In the genomic region with DNA sequence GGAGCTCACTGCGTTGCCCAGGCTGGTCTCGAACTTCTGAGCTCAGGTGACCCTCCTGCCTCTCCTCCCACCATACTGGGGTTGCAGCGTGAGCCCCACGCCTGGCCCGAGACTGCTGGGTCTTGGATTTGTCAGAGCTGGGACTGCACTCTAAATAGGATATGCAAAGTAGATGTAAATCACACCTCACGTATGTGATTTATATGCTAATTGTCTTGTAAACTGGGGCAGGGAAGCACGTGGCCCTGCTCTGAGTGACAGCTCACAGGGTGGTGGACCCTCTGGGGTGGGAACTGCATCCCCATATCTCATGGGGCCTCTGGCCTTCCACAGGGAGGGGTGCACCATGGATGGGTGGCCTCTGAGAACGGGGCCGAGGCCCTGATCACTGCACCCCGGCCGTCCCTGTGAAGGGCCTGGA, we compare ENCODE assay signal across 14 cellular contexts. TPM values are rescaled to one million over a fixed set of nuclear protein-coding genes. Genes with fewer than 3 reads are reported as not detected.
A peak's percentile ranks its signal among the peaks of the same experiment; 100 is the strongest.
DNase-seq lines count a peak whose midpoint lies in the region; ATAC-seq and TF ChIP-seq lines count a peak whose summit lies in the region.
"Had no signal": no experiment of that assay in that cellular context is flagged by ENCODE, and none has a peak within 500 bp of the region (broad histone marks: within the 10 kb centered on the region; RNA-seq: fewer than 3 reads in every experiment).

No MANE protein-coding gene starts in this region.

- ATAC-seq in natural killer cell (no peak), GM21825 (IDR thresholded peaks at IDR 0.05; ENCODE audit: unreplicated experiment) (no peak)

- H3K4me3 Mint-ChIP-seq in activated naive CD8-positive, alpha-beta T cell, result peak overlapping the region; percentile 78
- peak overlapping the region; percentile 75 for H3K4me3 Mint-ChIP-seq in natural killer cell

- peaks cover 8% of the 10 kb centered on the region for H3K4me1 Mint-ChIP-seq in activated naive CD8-positive, alpha-beta T cell (ENCODE audit: low read depth)
- H3K4me1 Mint-ChIP-seq in natural killer cell, result peaks cover 11 to 43% of the 10 kb centered on the region in 2 donors

- no peak for TF ChIP-seq CTCF in natural killer cell (IDR thresholded peaks at IDR 0.05)

- peaks cover 0 to 10% (median 0%) of the 10 kb centered on the region in 11 experiments; a peak in 1 of 22 replicates for H3K9me3 ChIP-seq in BLaER1 treated with 17β-estradiol and CSF1 and Interleukin-3, amounts not matched to agents 10 nM and 100 nM (replicated peaks in 1 of 11)

- intact Hi-C loops in natural killer cell (cut with micrococcal nuclease), result loop anchor here (1.0 kb wide), 1 partner anchor 13 kb away; no protein-coding TSS in a partner anchor

- H3K36me3 ChIP-seq in BLaER1 treated with 17β-estradiol and CSF1 and Interleukin-3, amounts not matched to agents 10 nM and 100 nM, result peaks cover 6 to 56% (median 12%) of the 10 kb centered on the region in 11 experiments; a peak in 15 of 22 replicates
- no peaks in the 10 kb centered on the region for H3K36me3 ChIP-seq in H7 (replicated peaks; ENCODE audit: control insufficient read depth, insufficient read depth, low read length)

- peak overlapping the region in 9 of 11 experiments; percentile 19 to 78 (median 44); a peak in 14 of 22 replicates for H3K27ac ChIP-seq in BLaER1 treated with 17β-estradiol and CSF1 and Interleukin-3, amounts not matched to agents 10 nM and 100 nM

- H4K20me1 ChIP-seq in BLaER1 treated with 17β-estradiol and CSF1 and Interleukin-3, amounts not matched to agents 10 nM and 100 nM, result peaks cover 16 to 65% (median 35%) of the 10 kb centered on the region in 11 experiments; a peak in 21 of 22 replicates

- H3K27ac Mint-ChIP-seq in activated naive CD8-positive, alpha-beta T cell, result peak overlapping the region; percentile 77
- H3K27ac Mint-ChIP-seq in natural killer cell, result peak overlapping the region; percentile 54 to 60
- H3K27ac Mint-ChIP-seq: activated naive CD4-positive, alpha-beta T cell treated with anti-CD3 and anti-CD28 coated beads, Interleukin-2, amount 50 U/mL, for 72 hours had no signal

- no peaks in the 10 kb centered on the region for H3K9me3 Mint-ChIP-seq in activated naive CD8-positive, alpha-beta T cell (ENCODE audit: low read depth)
- no peaks in the 10 kb centered on the region for H3K9me3 Mint-ChIP-seq in natural killer cell
- H3K9me3 Mint-ChIP-seq: activated naive CD4-positive, alpha-beta T cell treated with anti-CD3 and anti-CD28 coated beads, Interleukin-2, amount 50 U/mL, for 72 hours had no signal

- H3K9ac ChIP-seq in BLaER1 treated with 17β-estradiol and CSF1 and Interleukin-3, amounts not matched to agents 10 nM and 100 nM, result peak overlapping the region in 9 of 11 experiments; percentile 19 to 65 (median 33); a peak in 10 of 22 replicates

- DNase-seq in H7 (peak; percentile 79), natural killer cell (no peak), NCI-H1436 (lab: John Stamatoyannopoulos, UW) (no peak), NCI-H2081 (lab: John Stamatoyannopoulos, UW) (no peak)
- no peak for DNase-seq in stimulated activated CD4-positive, alpha-beta T cell treated with anti-CD3 and anti-CD28 coated beads, Interleukin-15, amount 100 ng/mL, for 24 hours
- DNase-seq: activated CD4-positive, alpha-beta T cell treated with anti-CD3 and anti-CD28 coated beads for 48 hours; DND-41; IMR-90; NCI-H510A; stimulated activated CD4-positive, alpha-beta T cell treated with anti-CD3 and anti-CD28 coated beads, Interleukin-12 subunit alpha, Interleukin-12 subunit beta, amount 100 ng/mL, for 4 hours had no signal

- H3K4me3 ChIP-seq in BLaER1 treated with 17β-estradiol and CSF1 and Interleukin-3, amounts not matched to agents 10 nM and 100 nM, result peak overlapping the region in 2 of 10 experiments; percentile 4 to 7; a peak in 2 of 20 replicates
- H3K4me3 ChIP-seq in H7 (ENCODE audit: insufficient read depth, low read depth, low read length), result no peak overlapping the region

- H3K4me2 ChIP-seq in BLaER1 treated with 17β-estradiol and CSF1 and Interleukin-3, amounts not matched to agents 10 nM and 100 nM, result peak overlapping the region; percentile 77 to 99 (median 89)

- H3K4me1 ChIP-seq in BLaER1 treated with 17β-estradiol and CSF1 and Interleukin-3, amounts not matched to agents 10 nM and 100 nM, result peaks cover 34 to 85% (median 69%) of the 10 kb centered on the region in 10 experiments

- peaks cover 4 to 42% (median 27%) of the 10 kb centered on the region in 11 experiments; a peak in 21 of 22 replicates for H3K27me3 ChIP-seq in BLaER1 treated with 17β-estradiol and CSF1 and Interleukin-3, amounts not matched to agents 10 nM and 100 nM
- H3K27me3 ChIP-seq in H7 (ENCODE audit: control insufficient read depth, insufficient read depth, low read length), result peaks cover 22% of the 10 kb centered on the region

- H3K36me3 Mint-ChIP-seq in activated naive CD8-positive, alpha-beta T cell, result no peaks in the 10 kb centered on the region
- H3K36me3 Mint-ChIP-seq in natural killer cell, result no peaks in the 10 kb centered on the region
- H3K36me3 Mint-ChIP-seq: activated naive CD4-positive, alpha-beta T cell treated with anti-CD3 and anti-CD28 coated beads, Interleukin-2, amount 50 U/mL, for 72 hours had no signal

- H3K27me3 Mint-ChIP-seq in activated naive CD8-positive, alpha-beta T cell, result no peaks in the 10 kb centered on the region
- no peaks in the 10 kb centered on the region for H3K27me3 Mint-ChIP-seq in natural killer cell (ENCODE audit: low read depth in 2 of 2)

RNA-seq across cellular contexts. Expression of a gene that starts 34.1 kb away (rescaled TPM):
- total RNA-seq in H7 (2014; rRNA removed; shearing (Covaris generic)), result 50.8 and 61.9 TPM in 2 replicates
- 10 to 100 TPM; 69.3 to 81.6 (median 73.2) TPM for total RNA-seq in natural killer cell

RNA-seq across cellular contexts. Expression of a gene that starts 44.0 kb away (rescaled TPM):
- total RNA-seq in H7 (2014; rRNA removed; shearing (Covaris generic)), result 4.9 and 5.0 TPM in 2 replicates
- 100 to 1,000 TPM in 1 of 3 donors, 10 to 100 TPM in 2; 87.2 to 117 (median 89.2) TPM for total RNA-seq in natural killer cell

Comparison
In these comparisons a context has a peak if more than half of its experiments do, and no peak if none do; other contexts are left out.
1. RNA of a gene that starts 44.0 kb away (total RNA-seq): 87.2 to 117 TPM in natural killer cell; 4.9 to 5.0 TPM in H7; every median in the first group is over 10 times any median in the second.